In genomic region chr1:201318504-201319340, GRCh38 we compare ENCODE assay signal across 19 cellular contexts. TPM values are rescaled to one million over a fixed set of nuclear protein-coding genes. Genes with fewer than 3 reads are reported as not detected.
"Had no signal": no experiment of that assay in that cellular context is flagged by ENCODE, and none has a peak within 500 bp of the region (broad histone marks: within the 10 kb centered on the region; RNA-seq: fewer than 3 reads in every experiment).

No MANE protein-coding gene starts in this region.

- H3K9me3 ChIP-seq: ovary, tibial artery, uterus had no signal

- H3K27ac Mint-ChIP-seq: activated T-helper 1 cell treated with anti-CD3 and anti-CD28 coated beads, Interleukin-12 subunit alpha, Interleukin-12 subunit beta, Interleukin-2, Interleukin-4 antibody, amounts not matched to agents 30 ng/mL and 10 ng/mL and 1 ng/mL, durations not matched to agents 14 hours and 24 hours and 36 hours; endodermal cell; neural progenitor cell; stimulated activated memory B cell treated with anti-CD40 and anti-IgM and Interleukin-4, amounts not matched to agents 10 μg/mL and 1 μg/mL and 100 μg/mL, for 72 hours; T-helper 2 cell treated with Interferon-gamma antibody and Interleukin-4, amounts not matched to agents 5 μg/mL and 100 μg/mL, for 36 hours had no signal

- DNase-seq: activated naive CD4-positive, alpha-beta T cell treated with Interleukin-2 at 50 U/mL for 16 hours; anterior cingulate cortex; endodermal cell; hypothalamus; kidney glomerular epithelial cell; stimulated activated CD4-positive, alpha-beta T cell treated with anti-CD3 and anti-CD28 coated beads, Interleukin-2, amount 100 ng/mL, for 48 hours; SW 1271; tibial artery; uterus had no signal

- H3K4me3 ChIP-seq: dorsolateral prefrontal cortex, neural progenitor cell, ovary, tibial artery, uterus had no signal

- ATAC-seq: activated CD4-positive, CD25-positive, alpha-beta regulatory T cell treated with anti-CD3 and anti-CD28 coated beads, Interleukin-2, amount 50 U/mL, for 24 hours; stimulated activated memory B cell treated with anti-CD40 and anti-IgM and Interleukin-4, amounts not matched to agents 10 μg/mL and 1 μg/mL and 100 μg/mL, for 72 hours had no signal

- H3K9ac ChIP-seq: neural progenitor cell had no signal

- H3K27me3 ChIP-seq: dorsolateral prefrontal cortex, neural progenitor cell, ovary, tibial artery, uterus had no signal

- H3K27ac ChIP-seq: dorsolateral prefrontal cortex, neural progenitor cell, ovary, tibial artery, uterus had no signal

- H3K4me1 Mint-ChIP-seq: neural progenitor cell; stimulated activated memory B cell treated with anti-CD40 and anti-IgM and Interleukin-4, amounts not matched to agents 10 μg/mL and 1 μg/mL and 100 μg/mL, for 72 hours had no signal

- H2AFZ ChIP-seq: neural progenitor cell had no signal

- H3K4me2 ChIP-seq: neural progenitor cell had no signal

- H3K36me3 Mint-ChIP-seq: neural progenitor cell; stimulated activated memory B cell treated with anti-CD40 and anti-IgM and Interleukin-4, amounts not matched to agents 10 μg/mL and 1 μg/mL and 100 μg/mL, for 72 hours had no signal

- H3K36me3 ChIP-seq: neural progenitor cell, ovary, uterus had no signal

- H3K4me3 Mint-ChIP-seq: activated T-helper 1 cell treated with anti-CD3 and anti-CD28 coated beads, Interleukin-12 subunit alpha, Interleukin-12 subunit beta, Interleukin-2, Interleukin-4 antibody, amounts not matched to agents 30 ng/mL and 10 ng/mL and 1 ng/mL, durations not matched to agents 14 hours and 24 hours and 36 hours; endodermal cell; neural progenitor cell; stimulated activated memory B cell treated with anti-CD40 and anti-IgM and Interleukin-4, amounts not matched to agents 10 μg/mL and 1 μg/mL and 100 μg/mL, for 72 hours; T-helper 2 cell treated with Interferon-gamma antibody and Interleukin-4, amounts not matched to agents 5 μg/mL and 100 μg/mL, for 36 hours had no signal

- H3K9me3 Mint-ChIP-seq: activated T-helper 1 cell treated with anti-CD3 and anti-CD28 coated beads, Interleukin-12 subunit alpha, Interleukin-12 subunit beta, Interleukin-2, Interleukin-4 antibody, amounts not matched to agents 30 ng/mL and 10 ng/mL and 1 ng/mL, durations not matched to agents 14 hours and 24 hours and 36 hours; endodermal cell; neural progenitor cell; T-helper 2 cell treated with Interferon-gamma antibody and Interleukin-4, amounts not matched to agents 5 μg/mL and 100 μg/mL, for 36 hours had no signal

- H3K4me1 ChIP-seq: neural progenitor cell, tibial artery, uterus had no signal

RNA-seq across cellular contexts. Expression of gene PKP1, which starts 35.4 kb away (rescaled TPM):
- total RNA-seq: activated CD8-positive, alpha-beta memory T cell treated with anti-CD3 and anti-CD28 coated beads for 36 hours; activated T-helper 1 cell treated with anti-CD3 and anti-CD28 coated beads, Interleukin-12 subunit alpha, Interleukin-12 subunit beta, Interleukin-2, Interleukin-4 antibody, amounts not matched to agents 30 ng/mL and 10 ng/mL and 1 ng/mL, durations not matched to agents 14 hours and 24 hours and 36 hours; fibroblast of villous mesenchyme had no signal

RNA-seq across cellular contexts. Expression of gene TNNT2, which starts 58.8 kb away (rescaled TPM):
- total RNA-seq: activated CD8-positive, alpha-beta memory T cell treated with anti-CD3 and anti-CD28 coated beads for 36 hours; activated T-helper 1 cell treated with anti-CD3 and anti-CD28 coated beads, Interleukin-12 subunit alpha, Interleukin-12 subunit beta, Interleukin-2, Interleukin-4 antibody, amounts not matched to agents 30 ng/mL and 10 ng/mL and 1 ng/mL, durations not matched to agents 14 hours and 24 hours and 36 hours; mesenteric fat pad had no signal
